ENCODE assay signal across 8 cellular contexts in the genomic region with DNA sequence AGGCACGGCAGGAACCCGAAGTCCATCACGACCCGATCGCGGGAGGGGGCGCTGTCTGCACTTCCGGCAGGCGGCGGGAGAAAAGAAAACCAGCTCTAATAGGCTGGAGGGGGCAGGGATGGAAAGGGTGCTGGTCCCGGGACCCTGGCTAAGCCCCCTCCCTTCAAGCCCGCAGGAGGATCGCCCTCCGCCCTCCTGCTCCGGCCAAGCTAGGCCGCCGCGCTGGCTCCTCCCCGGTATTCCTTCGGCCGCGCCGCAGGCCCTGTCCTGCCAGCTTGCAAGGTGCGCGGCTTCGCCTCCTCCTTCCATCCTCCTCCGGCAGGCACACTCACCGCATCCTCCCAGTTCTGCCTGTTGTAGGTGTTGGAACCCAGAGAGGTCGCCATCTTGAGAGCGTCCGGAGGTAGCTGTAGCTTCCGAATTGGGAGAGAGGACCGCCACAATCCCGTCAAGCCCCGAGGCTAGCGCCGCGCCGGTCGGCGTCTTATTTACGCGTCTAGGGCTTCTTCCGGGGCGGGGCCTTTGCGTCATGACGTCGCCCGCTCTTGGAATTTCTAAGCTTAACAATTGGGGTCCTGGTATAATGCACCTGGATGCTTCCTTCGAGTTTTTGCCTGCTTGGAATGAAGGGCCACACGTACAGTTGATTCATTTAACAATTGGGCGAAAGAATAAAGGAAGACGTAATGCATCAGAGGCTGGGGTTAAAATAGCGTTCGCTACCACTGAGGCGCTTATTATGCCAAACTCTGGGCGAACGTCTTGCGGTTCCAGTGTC. TPM values are rescaled to one million over a fixed set of nuclear protein-coding genes. Genes with fewer than 3 reads are reported as not detected.
A peak's percentile ranks its signal among the peaks of the same experiment; 100 is the strongest.
DNase-seq lines count a peak whose midpoint lies in the region; ATAC-seq and TF ChIP-seq lines count a peak whose summit lies in the region.

A gene (minus strand): TSS at position 463 of the 778 bp plus-strand sequence. CDS start 77 bp downstream, at position 386.

- peak within 1 kb of the TSS; percentile 89 for H3K4me2 ChIP-seq in SU-DHL-6 (ENCODE audit: low read depth, low read length, poor library complexity, severe bottlenecking)

- H3F3A ChIP-seq in SU-DHL-6 (ENCODE audit: insufficient read depth) = no peaks in the 10 kb centered on the region

- TF ChIP-seq POLR2A in upper lobe of left lung (IDR thresholded peaks at IDR 0.05) = peak in 3 of 4 donors; percentile 67 to 89 (median 68)

- H3K4me1 ChIP-seq in adipocyte (ENCODE audit: control insufficient read depth, insufficient read depth, low read length) = peaks cover 11% of the 10 kb centered on the region
- peaks cover 12 to 20% (median 15%) of the 10 kb centered on the region in 4 donors for H3K4me1 ChIP-seq in upper lobe of left lung

- H3K9ac ChIP-seq in SU-DHL-6 (ENCODE audit: low read length) (peak within 1 kb of the TSS; percentile 98), adipocyte (ENCODE audit: low read length) (peak within 1 kb of the TSS; percentile 98)

- peaks cover 25% of the 10 kb centered on the region for H3K79me2 ChIP-seq in SU-DHL-6 (ENCODE audit: insufficient read depth, low read length)

- no peak for TF ChIP-seq EP300 in upper lobe of left lung (IDR thresholded peaks at IDR 0.05)

- TF ChIP-seq CTCF in GM12872 (IDR thresholded peaks at IDR 0.05; ENCODE audit: insufficient read depth, low read depth, low read length) (peak; percentile 70; the same call in 2 of the 3 replicates), SU-DHL-6 (IDR thresholded peaks at IDR 0.05; ENCODE audit: insufficient read depth, low read length, poor library complexity, severe bottlenecking) (peak; percentile 56), upper lobe of left lung (IDR thresholded peaks at IDR 0.05) (peak; percentile 51 to 73 (median 64))

- no peaks in the 10 kb centered on the region for H4K20me1 ChIP-seq in SU-DHL-6 (ENCODE audit: low read depth, low read length)

- H3K27ac ChIP-seq in SU-DHL-6 (ENCODE audit: low read depth, low read length) (peak within 1 kb of the TSS; percentile 77), upper lobe of left lung (peak within 1 kb of the TSS; percentile 92 to 100 (median 97))

- H3K36me3 ChIP-seq in SU-DHL-6 (ENCODE audit: low read length) = peaks cover 23% of the 10 kb centered on the region; the same call in 1 of the 2 replicates
- peaks cover 31% of the 10 kb centered on the region for H3K36me3 ChIP-seq in adipocyte (ENCODE audit: control insufficient read depth, insufficient read depth, low read length, severe bottlenecking)
- H3K36me3 ChIP-seq in upper lobe of left lung = peaks cover 24 to 35% (median 31%) of the 10 kb centered on the region in 4 donors

- H3K9me2 ChIP-seq in SU-DHL-6 (replicated peaks; ENCODE audit: insufficient read depth, low read length) = no peaks in the 10 kb centered on the region

- intact Hi-C loops in cardiac septum (cut with DNase I) = loop anchor here (2.0 to 5.0 kb wide), 4 partner anchors 57 to 248 kb away; a partner anchor contains a TSS

- H3K27me3 ChIP-seq in SU-DHL-6 (ENCODE audit: low read length) (no peaks in the 10 kb centered on the region), adipocyte (replicated peaks; ENCODE audit: control insufficient read depth, insufficient read depth, low read length) (no peaks in the 10 kb centered on the region), upper lobe of left lung (no peaks in the 10 kb centered on the region)

- no peaks in the 10 kb centered on the region for H3K9me3 ChIP-seq in SU-DHL-6 (ENCODE audit: insufficient read depth, low read length)
- H3K9me3 ChIP-seq in adipocyte (ENCODE audit: control insufficient read depth, low read length) = no peaks in the 10 kb centered on the region
- no peaks in the 10 kb centered on the region for H3K9me3 ChIP-seq in upper lobe of left lung

- peak within 1 kb of the TSS; percentile 96 for H3K4me3 ChIP-seq in SU-DHL-6 (ENCODE audit: insufficient read depth, low read length, poor library complexity, severe bottlenecking)
- peak within 1 kb of the TSS; percentile 97 for H3K4me3 ChIP-seq in adipocyte (ENCODE audit: low read length)
- H3K4me3 ChIP-seq in upper lobe of left lung = peak within 1 kb of the TSS; percentile 70 to 97 (median 89)

- peak; percentile 98 for ATAC-seq in HG02642 (IDR thresholded peaks at IDR 0.05; ENCODE audit: poor library complexity, unreplicated experiment)
- peak; percentile 96 to 99 for ATAC-seq in upper lobe of left lung (ENCODE audit: low FRiP score in 2 of 2)

- DNase-seq in NCI-H1105 (lab: John Stamatoyannopoulos, UW) (peak; percentile 75), adipocyte (ENCODE audit: low read depth) (peak; percentile 97), cardiac septum (ENCODE audit: low spot score) (peak; percentile 95), pons (ENCODE audit: low spot score) (peak; percentile 92), upper lobe of left lung (peak; percentile 94 to 97)

- peak within 1 kb of the TSS; percentile 94 for H2AFZ ChIP-seq in SU-DHL-6 (ENCODE audit: low read depth, low read length, severe bottlenecking)

- WGBS in upper lobe of left lung, 2 donors = 0 to 1% methylated on average over 37 to 59 of the region's 59 CpGs

RNA-seq across cellular contexts. Expression of the gene that starts here (rescaled TPM):
- total RNA-seq in cardiac septum = 33.8 TPM
- 10 to 100 TPM; 22.6 to 46.7 (median 37.6) TPM for total RNA-seq in upper lobe of left lung

Comparison
In these comparisons a context has a peak if more than half of its experiments do, and no peak if none do; other contexts are left out.
1. Peak in every context shown above with its lines: DNase-seq, ATAC-seq, H3K4me3 ChIP-seq and H3K27ac ChIP-seq.